Comparison of ENCODE assay signal across 10 cellular contexts in the genomic region with DNA sequence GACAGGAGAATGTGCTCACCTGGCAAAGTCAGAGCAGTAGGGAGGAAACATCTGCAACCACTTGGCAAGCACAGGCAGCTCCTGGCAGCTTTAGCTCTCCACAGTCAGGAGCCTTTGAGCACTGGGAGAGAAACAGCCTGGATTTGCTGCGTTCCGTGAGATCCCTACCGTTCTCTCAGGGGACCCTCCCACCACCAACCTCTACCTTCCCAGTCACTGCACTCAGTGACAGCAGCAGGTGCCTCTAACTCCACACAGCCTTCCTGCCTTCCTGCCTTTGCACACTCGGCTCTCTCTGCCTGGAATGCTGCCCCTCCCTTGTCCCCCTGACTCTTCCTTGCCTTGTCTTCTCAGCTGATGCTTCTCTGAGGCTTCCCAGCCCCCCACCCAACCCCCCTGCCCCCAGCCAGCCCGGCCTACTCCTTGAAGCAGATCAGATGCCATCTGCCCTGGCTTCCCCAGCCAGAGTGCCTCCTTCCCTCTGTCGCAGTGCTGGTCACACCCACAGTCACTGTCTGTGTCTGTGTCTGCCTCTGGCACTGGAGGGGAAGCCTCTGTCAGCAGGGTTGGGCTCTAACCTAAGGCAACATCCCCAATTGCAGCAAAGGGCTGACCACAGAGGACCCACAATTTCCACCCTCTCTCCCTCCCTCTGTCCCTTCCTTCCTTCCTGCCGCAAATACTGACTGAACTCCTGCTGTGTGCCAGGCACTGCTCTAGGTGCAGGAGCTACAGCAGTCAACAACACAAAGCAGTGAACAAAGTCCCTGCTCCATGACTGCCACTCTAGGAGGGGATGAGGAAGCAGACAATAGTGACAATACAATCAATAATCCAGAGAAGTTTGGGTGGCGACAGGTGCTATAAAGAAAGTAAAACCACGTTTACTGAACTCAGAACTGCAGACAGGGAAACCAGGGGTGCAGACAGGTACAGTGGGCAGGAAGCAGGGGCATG. TPM values are rescaled to one million over a fixed set of nuclear protein-coding genes. Genes with fewer than 3 reads are reported as not detected.
A peak's percentile ranks its signal among the peaks of the same experiment; 100 is the strongest.
DNase-seq lines count a peak whose midpoint lies in the region; ATAC-seq and TF ChIP-seq lines count a peak whose summit lies in the region.
"Had no signal": no experiment of that assay in that cellular context is flagged by ENCODE, and none has a peak within 500 bp of the region (broad histone marks: within the 10 kb centered on the region; RNA-seq: fewer than 3 reads in every experiment).

No MANE protein-coding gene starts in this region.

- peak overlapping the region; percentile 29 for H4K8ac ChIP-seq in neuronal stem cell (ENCODE audit: low read depth, low read length)

- H2BK5ac ChIP-seq in neuronal stem cell (ENCODE audit: low read length) = no peak overlapping the region

- no peak for TF ChIP-seq CTCF in RWPE2 (IDR thresholded peaks at IDR 0.05; ENCODE audit: poor library complexity, severe bottlenecking)
- no peak for TF ChIP-seq CTCF in endothelial cell (IDR thresholded peaks at IDR 0.05; ENCODE audit: unreplicated experiment)

- H3K4me1 Mint-ChIP-seq in activated naive CD4-positive, alpha-beta T cell treated with anti-CD3 and anti-CD28 coated beads, Interleukin-2, amount 50 U/mL, for 24 hours = peaks cover 24% of the 10 kb centered on the region
- peaks cover 42% of the 10 kb centered on the region for H3K4me1 Mint-ChIP-seq in endothelial cell (ENCODE audit: unreplicated experiment)

- no peak overlapping the region for H3K23ac ChIP-seq in neuronal stem cell (ENCODE audit: low read depth, low read length, poor library complexity)

- peak overlapping the region; percentile 1 for H3K14ac ChIP-seq in neuronal stem cell (ENCODE audit: low read length)

- H4K91ac ChIP-seq in neuronal stem cell (ENCODE audit: low read depth, low read length, poor library complexity) = no peak overlapping the region

- H3K79me1 ChIP-seq in neuronal stem cell (ENCODE audit: low read depth, low read length) = peaks cover 5% of the 10 kb centered on the region

- no peaks in the 10 kb centered on the region for H3K36me3 ChIP-seq in RWPE2 (ENCODE audit: low read depth)
- H3K36me3 ChIP-seq in neuronal stem cell (replicated peaks in 1 of 2; ENCODE audit: control insufficient read depth in 2 of 2, insufficient read depth in 2 of 2, low read length in 2 of 2) = no peaks in the 10 kb centered on the region

- H3K4me3 Mint-ChIP-seq in activated naive CD4-positive, alpha-beta T cell treated with anti-CD3 and anti-CD28 coated beads, Interleukin-2, amount 50 U/mL, for 24 hours = no peak overlapping the region
- peak overlapping the region; percentile 9 for H3K4me3 Mint-ChIP-seq in endothelial cell (ENCODE audit: unreplicated experiment)
- H3K4me3 Mint-ChIP-seq: activated B cell treated with CpG ODN at 0.5 μM for 24 hours had no signal

- H3K18ac ChIP-seq in neuronal stem cell (ENCODE audit: low read length) = peak overlapping the region; percentile 73

- H3K4me1 ChIP-seq in RWPE2 (ENCODE audit: insufficient read depth, poor library complexity, severe bottlenecking) (peaks cover 33% of the 10 kb centered on the region), neuronal stem cell (ENCODE audit: control insufficient read depth in 2 of 2, insufficient read depth in 1 of 2, low read depth in 1 of 2, low read length in 2 of 2) (peaks cover 11 to 23% of the 10 kb centered on the region in 2 donors)

- H3K27me3 ChIP-seq in RWPE2 (ENCODE audit: insufficient read depth, poor library complexity, severe bottlenecking) = no peaks in the 10 kb centered on the region
- peaks cover 0 to 2% (median 0%) of the 10 kb centered on the region in 3 experiments for H3K27me3 ChIP-seq in neuronal stem cell (ENCODE audit: control insufficient read depth in 3 of 3, insufficient read depth in 3 of 3, low read depth in 1 of 3, low read length in 3 of 3)

- no peak overlapping the region for H3K4me2 ChIP-seq in neuronal stem cell (ENCODE audit: insufficient read depth, low read length, poor library complexity, severe bottlenecking)

- DNase-seq in activated naive CD4-positive, alpha-beta T cell (lab: John Stamatoyannopoulos, UW) = no peak
- no peak for DNase-seq in RWPE2 (ENCODE audit: low spot score)
- DNase-seq in endothelial cell (ENCODE audit: low spot score) = no peak
- no peak for DNase-seq in neuronal stem cell (ENCODE audit: low spot score)
- no peak for DNase-seq in effector CD8-positive, alpha-beta T cell (lab: John Stamatoyannopoulos, UW)
- DNase-seq: activated B cell treated with CpG ODN at 0.5 μM for 24 hours had no signal

- no peaks in the 10 kb centered on the region for H3K36me3 Mint-ChIP-seq in activated naive CD4-positive, alpha-beta T cell treated with anti-CD3 and anti-CD28 coated beads, Interleukin-2, amount 50 U/mL, for 24 hours
- H3K36me3 Mint-ChIP-seq in endothelial cell (ENCODE audit: low read depth, unreplicated experiment) = no peaks in the 10 kb centered on the region

- no peak overlapping the region for H3K9ac ChIP-seq in neuronal stem cell (ENCODE audit: low read depth, low read length, poor library complexity)

- no CpG with 5 or more reads among the region's 9 CpGs for WGBS in neuronal stem cell (ENCODE audit: extremely low coverage in 2 of 2, insufficient read length in 2 of 2, insufficient replicate concordance in 1 of 2), 2 donors

- H3K27ac Mint-ChIP-seq in activated naive CD4-positive, alpha-beta T cell treated with anti-CD3 and anti-CD28 coated beads, Interleukin-2, amount 50 U/mL, for 24 hours = peak overlapping the region; percentile 76
- H3K27ac Mint-ChIP-seq in endothelial cell (ENCODE audit: unreplicated experiment) = peak overlapping the region; percentile 76
- H3K27ac Mint-ChIP-seq: activated B cell treated with CpG ODN at 0.5 μM for 24 hours had no signal

- no peak overlapping the region for H2BK12ac ChIP-seq in neuronal stem cell (ENCODE audit: low read length)

- peak overlapping the region; percentile 30 for H2BK15ac ChIP-seq in neuronal stem cell (ENCODE audit: low read length)

- no peak overlapping the region for H2BK120ac ChIP-seq in neuronal stem cell (ENCODE audit: low read depth, low read length)

- H2AK5ac ChIP-seq in neuronal stem cell (ENCODE audit: low read depth, low read length) = peak overlapping the region; percentile 38

- H3K9me3 Mint-ChIP-seq in activated naive CD4-positive, alpha-beta T cell treated with anti-CD3 and anti-CD28 coated beads, Interleukin-2, amount 50 U/mL, for 24 hours = no peaks in the 10 kb centered on the region
- no peaks in the 10 kb centered on the region for H3K9me3 Mint-ChIP-seq in endothelial cell (ENCODE audit: unreplicated experiment)
- H3K9me3 Mint-ChIP-seq: activated B cell treated with CpG ODN at 0.5 μM for 24 hours had no signal

- no peaks in the 10 kb centered on the region for H3K27me3 Mint-ChIP-seq in activated naive CD4-positive, alpha-beta T cell treated with anti-CD3 and anti-CD28 coated beads, Interleukin-2, amount 50 U/mL, for 24 hours
- peaks cover 5% of the 10 kb centered on the region for H3K27me3 Mint-ChIP-seq in endothelial cell (ENCODE audit: unreplicated experiment)

- H3K4me3 ChIP-seq in RWPE2 (ENCODE audit: severe bottlenecking) (no peak overlapping the region), neuronal stem cell (ENCODE audit: low read length in 2 of 2) (no peak overlapping the region)

- H2AFZ ChIP-seq in neuronal stem cell (ENCODE audit: low read length) = peak overlapping the region; percentile 27

- H3K4ac ChIP-seq in neuronal stem cell (ENCODE audit: low read length) = no peak overlapping the region

- H3K9me3 ChIP-seq in RWPE2 (ENCODE audit: severe bottlenecking) (no peaks in the 10 kb centered on the region), neuronal stem cell (replicated peaks in 1 of 2; ENCODE audit: control insufficient read depth in 2 of 2, insufficient read depth in 1 of 2, low read depth in 1 of 2, low read length in 2 of 2) (no peaks in the 10 kb centered on the region)

- H3K27ac ChIP-seq in RWPE2 (ENCODE audit: poor library complexity, severe bottlenecking) = no peak overlapping the region
- H3K27ac ChIP-seq in neuronal stem cell (replicated peaks; ENCODE audit: low read length) = no peak overlapping the region

- ATAC-seq in RWPE2 (ENCODE audit: low read depth) (peak; percentile 31; the same call in 2 of the 3 replicates), HG03457 (IDR thresholded peaks at IDR 0.05; ENCODE audit: unreplicated experiment) (no peak), HG03469 (IDR thresholded peaks at IDR 0.05; ENCODE audit: unreplicated experiment) (no peak)

RNA-seq across cellular contexts. Expression of gene TSKU, which starts 14.8 kb away (rescaled TPM):
- total RNA-seq in endothelial cell (ENCODE audit: unreplicated experiment) = 29.9 TPM
- 12.1 TPM for polyA plus RNA-seq in neuronal stem cell (2013, experiment 1 of 2)
- polyA plus RNA-seq in neuronal stem cell (2013, experiment 2 of 2) = 11.9 TPM
- total RNA-seq: activated B cell treated with CpG ODN at 0.5 μM for 24 hours, mononuclear cell had no signal
